In genomic region chr12:106033161-106033675, GRCh38 we compare ENCODE assay signal across 17 cellular contexts.
"Had no signal": no experiment of that assay in that cellular context is flagged by ENCODE, and none has a peak within 500 bp of the region (broad histone marks: within the 10 kb centered on the region; RNA-seq: fewer than 3 reads in every experiment).

No MANE protein-coding gene starts in this region.

- H3K27ac ChIP-seq: esophagus squamous epithelium, parathyroid adenoma, thyroid gland, uterus had no signal

- H3K27ac Mint-ChIP-seq: activated CD4-positive, alpha-beta memory T cell treated with anti-CD3 and anti-CD28 coated beads for 36 hours; activated naive CD4-positive, alpha-beta T cell treated with anti-CD3 and anti-CD28 coated beads, Interleukin-2, amount 50 U/mL, for 72 hours; immature natural killer cell; nephron progenitor cell; T-helper 2 cell treated with Interferon-gamma antibody and Interleukin-4, amounts not matched to agents 5 μg/mL and 100 μg/mL, for 36 hours had no signal

- H3K27me3 ChIP-seq: thyroid gland, uterus had no signal

- H3K27me3 Mint-ChIP-seq: activated CD4-positive, alpha-beta memory T cell treated with anti-CD3 and anti-CD28 coated beads for 36 hours had no signal

- H2AFZ ChIP-seq: parathyroid adenoma had no signal

- H3K9me3 ChIP-seq: esophagus squamous epithelium, thyroid gland, uterus had no signal

- H3K36me3 Mint-ChIP-seq: activated CD4-positive, alpha-beta memory T cell treated with anti-CD3 and anti-CD28 coated beads for 36 hours; activated naive CD4-positive, alpha-beta T cell treated with anti-CD3 and anti-CD28 coated beads, Interleukin-2, amount 50 U/mL, for 72 hours; immature natural killer cell had no signal

- H3K4me1 Mint-ChIP-seq: immature natural killer cell had no signal

- H3K4me3 Mint-ChIP-seq: activated CD4-positive, alpha-beta memory T cell treated with anti-CD3 and anti-CD28 coated beads for 36 hours; activated T-cell treated with anti-CD3 and anti-CD28 coated beads, Interleukin-2, amount 50 U/mL, for 4 hours; immature natural killer cell; nephron progenitor cell; T-helper 2 cell treated with Interferon-gamma antibody and Interleukin-4, amounts not matched to agents 5 μg/mL and 100 μg/mL, for 36 hours had no signal

- DNase-seq: activated CD4-positive, alpha-beta memory T cell treated with anti-CD3 and anti-CD28 coated beads for 36 hours; activated CD4-positive, alpha-beta T cell treated with anti-CD3 and anti-CD28 coated beads for 1 hour; activated effector memory CD4-positive, alpha-beta T cell treated with anti-CD3 and anti-CD28 coated beads, Interleukin-2, amount 50 U/mL, for 16 hours; activated T-cell treated with anti-CD3 and anti-CD28 coated beads, Interleukin-2, amount 50 U/mL, for 4 hours; amniotic stem cell; esophagus squamous epithelium; foreskin fibroblast; glutamatergic neuron; immature natural killer cell; nephron progenitor cell; stimulated activated CD4-positive, alpha-beta T cell treated with anti-CD3 and anti-CD28 coated beads, Interleukin-15, amount 100 ng/mL, for 24 hours; stimulated activated CD4-positive, alpha-beta T cell treated with anti-CD3 and anti-CD28 coated beads, Interleukin-4, amount 100 ng/mL, for 4 hours; thyroid gland; uterus had no signal

- H3K79me2 ChIP-seq: parathyroid adenoma had no signal

- H3K9me3 Mint-ChIP-seq: activated CD4-positive, alpha-beta memory T cell treated with anti-CD3 and anti-CD28 coated beads for 36 hours; activated naive CD4-positive, alpha-beta T cell treated with anti-CD3 and anti-CD28 coated beads, Interleukin-2, amount 50 U/mL, for 72 hours; activated T-cell treated with anti-CD3 and anti-CD28 coated beads, Interleukin-2, amount 50 U/mL, for 4 hours; immature natural killer cell; nephron progenitor cell; T-helper 2 cell treated with Interferon-gamma antibody and Interleukin-4, amounts not matched to agents 5 μg/mL and 100 μg/mL, for 36 hours had no signal

- H3K9ac ChIP-seq: parathyroid adenoma had no signal

- H3K4me3 ChIP-seq: esophagus squamous epithelium, thyroid gland, uterus had no signal

- H3K4me1 ChIP-seq: esophagus squamous epithelium, thyroid gland, uterus had no signal

- ATAC-seq: activated naive CD4-positive, alpha-beta T cell treated with anti-CD3 and anti-CD28 coated beads, Interleukin-2, amount 50 U/mL, for 72 hours; activated T-cell treated with anti-CD3 and anti-CD28 coated beads, Interleukin-2, amount 50 U/mL, for 4 hours had no signal

- H3K36me3 ChIP-seq: esophagus squamous epithelium, thyroid gland, uterus had no signal
